In the genomic region with DNA sequence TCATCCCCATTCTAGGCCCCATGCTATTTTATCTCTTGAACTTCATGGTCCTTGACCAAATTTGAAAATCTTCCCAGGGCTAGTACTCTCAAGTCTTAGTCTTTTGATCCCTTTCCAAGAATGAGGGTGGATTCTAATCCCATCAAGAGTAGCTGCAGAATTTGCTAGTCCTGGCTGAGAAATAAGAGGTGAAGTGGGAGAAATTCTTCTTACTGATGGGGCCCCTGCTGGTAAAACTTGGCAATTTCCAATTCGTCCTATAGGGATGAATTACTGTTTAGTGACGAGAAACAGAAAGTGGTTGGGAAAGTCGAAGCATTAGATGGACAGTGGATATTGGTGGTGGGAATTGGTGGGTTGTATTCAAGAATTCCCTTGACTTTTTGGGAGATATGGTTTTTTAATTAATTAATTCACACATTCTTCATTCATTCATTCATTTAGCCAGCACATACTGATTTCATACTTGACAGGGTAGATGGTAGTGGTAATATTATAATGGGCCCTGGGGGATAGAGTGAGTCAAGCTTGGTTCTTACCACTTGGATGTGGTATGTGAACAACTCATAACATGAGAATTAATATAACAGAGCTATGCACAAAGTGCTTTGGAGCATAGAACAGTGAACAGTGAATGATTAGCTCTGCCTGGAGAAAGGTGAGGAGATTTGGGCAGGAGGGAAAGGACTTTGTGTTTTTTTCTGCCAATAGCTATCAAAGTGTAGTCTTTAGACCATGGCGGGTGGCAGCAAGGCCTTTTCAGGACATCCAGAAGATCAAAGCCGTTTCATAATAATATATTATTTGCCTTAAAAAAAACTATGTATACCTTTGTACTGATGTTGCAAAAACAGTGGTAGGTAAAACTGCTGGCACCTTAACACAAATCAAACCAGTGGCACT, we compare ENCODE assay signal across 8 cellular contexts.
DNase-seq lines count a peak whose midpoint lies in the region; ATAC-seq and TF ChIP-seq lines count a peak whose summit lies in the region.

No MANE protein-coding gene starts in this region.

- no TSS peak for BruUV-seq in Calu3 (replicated peaks; lab: Mats Ljungman, UMichigan)

- WGBS in spleen, 5 donors, result 80 to 93% (median 84%) methylated on average over 5 of the region's 5 CpGs
- 67 to 83% (median 75%) methylated on average over 5 of the region's 5 CpGs for WGBS in stomach, 5 donors

- no peak overlapping the region for H3K27ac Mint-ChIP-seq in Calu3 (ENCODE audit: unreplicated experiment)
- H3K27ac Mint-ChIP-seq in T-cell, result peak overlapping the region; percentile 26 to 45

- no peak overlapping the region for H3K27ac ChIP-seq in spleen
- H3K27ac ChIP-seq in stomach, result no peak overlapping the region

- no peaks in the 10 kb centered on the region for H3K27me3 ChIP-seq in spleen (replicated peaks in 1 of 7)
- no peaks in the 10 kb centered on the region for H3K27me3 ChIP-seq in stomach

- H3K9me3 ChIP-seq in spleen (no peaks in the 10 kb centered on the region), stomach (no peaks in the 10 kb centered on the region)

- H3K4me1 Mint-ChIP-seq in Calu3 (ENCODE audit: low read depth, unreplicated experiment) (peaks cover 28% of the 10 kb centered on the region), T-cell (peaks cover 85 to 92% (median 86%) of the 10 kb centered on the region in 3 donors)

- CTCF ChIA-PET in Calu3 (lab: Charles Lee), result interaction anchor here (0.6 to 1.9 kb wide), 4 partner anchors 54 to 114 kb away, joined by 3 to 16 read pairs (median 3); a partner anchor contains a TSS
- CTCF ChIA-PET in T-cell (lab: Charles Lee), result interaction anchor here (0.5 to 1.4 kb wide), 5 partner anchors 30 to 498 kb away, joined by 3 to 8 read pairs (median 4); a partner anchor contains a TSS

- H3K4me3 Mint-ChIP-seq in Calu3 (ENCODE audit: low read depth, unreplicated experiment) (no peak overlapping the region), T-cell (no peak overlapping the region)

- POLR2A ChIA-PET in T-cell (lab: Charles Lee), result interaction anchor here in 1 of 2 donors (0.5 to 0.6 kb wide), 2 partner anchors 13 to 114 kb away, joined by 3 read pairs; no protein-coding TSS in a partner anchor

- no peak for TF ChIP-seq POLR2A in spleen (IDR thresholded peaks at IDR 0.05)
- no peak for TF ChIP-seq POLR2A in stomach (IDR thresholded peaks at IDR 0.05)

- H3K36me3 Mint-ChIP-seq in Calu3 (ENCODE audit: insufficient read depth, unreplicated experiment), result peaks cover under 1% of the 10 kb centered on the region
- peaks cover 27% of the 10 kb centered on the region for H3K36me3 Mint-ChIP-seq in T-cell

- ATAC-seq in T-cell (replicated peaks in 1 of 4) (peak in 2 of 4 experiments; percentile 25 to 33), GM21528 (IDR thresholded peaks at IDR 0.05; ENCODE audit: low FRiP score, unreplicated experiment) (no peak)

- intact Hi-C loops in Calu3 (cut with micrococcal nuclease; ENCODE audit: unreplicated experiment), result loop anchor here (5.0 kb wide), 2 partner anchors 37 to 102 kb away; a partner anchor contains a TSS
- intact Hi-C loops in spleen (cut with DNase I; ENCODE audit: low total_unique reads), result no loop called here
- intact Hi-C loops in stomach (cut with DNase I; ENCODE audit: low total_unique reads), result no loop called here

- peaks cover 0 to 3% (median 0%) of the 10 kb centered on the region in 6 donors for H3K36me3 ChIP-seq in spleen
- no peaks in the 10 kb centered on the region for H3K36me3 ChIP-seq in stomach

- no peak overlapping the region for H3K4me3 ChIP-seq in spleen
- no peak overlapping the region for H3K4me3 ChIP-seq in stomach

- peaks cover 7 to 89% (median 27%) of the 10 kb centered on the region in 6 donors for H3K4me1 ChIP-seq in spleen
- H3K4me1 ChIP-seq in stomach, result peaks cover 0 to 43% (median 23%) of the 10 kb centered on the region in 4 donors

- DNase-seq in Calu3 (peak; percentile 5), HCEC 1CT (peak; percentile 48), T-cell (no peak), lung microvascular endothelial cell (ENCODE audit: low read depth in 2 of 2) (peak; percentile 23 to 35), spleen (no peak), stomach (no peak)
- no peak for DNase-seq in stimulated activated naive CD4-positive, alpha-beta T cell (lab: John Stamatoyannopoulos, UW)

- TF ChIP-seq CTCF in Calu3 (IDR thresholded peaks at IDR 0.05; ENCODE audit: unreplicated experiment), result no peak
- TF ChIP-seq CTCF in spleen (IDR thresholded peaks at IDR 0.05 in 8 of 11, conservative IDR thresholded peaks at IDR 0.05 in 3 of 11), result peak in 3 of 11 experiments; percentile 9 to 25 (median 19)
- TF ChIP-seq CTCF in stomach (IDR thresholded peaks at IDR 0.05), result peak in 1 of 7 experiments; percentile 10

- H3K9me3 Mint-ChIP-seq in Calu3 (ENCODE audit: low read depth, unreplicated experiment), result peaks cover 2% of the 10 kb centered on the region
- H3K9me3 Mint-ChIP-seq in T-cell, result peaks cover 0 to 3% (median 0%) of the 10 kb centered on the region in 3 donors

- TF ChIP-seq EP300 in stomach (IDR thresholded peaks at IDR 0.05), result no peak

- H3K27me3 Mint-ChIP-seq in Calu3 (ENCODE audit: unreplicated experiment) (no peaks in the 10 kb centered on the region), T-cell (no peaks in the 10 kb centered on the region)

Comparison
In these comparisons a context has a peak if more than half of its experiments do, and no peak if none do; other contexts are left out.
1. DNase-seq: peak in Calu3 (single experiment), HCEC 1CT (single experiment) and lung microvascular endothelial cell (2 of 2); none in T-cell (0 of 34), spleen (single experiment), stomach (single experiment) and stimulated activated naive CD4-positive, alpha-beta T cell (0 of 6).